ENCODE assay signal across 8 cellular contexts in the genomic region with DNA sequence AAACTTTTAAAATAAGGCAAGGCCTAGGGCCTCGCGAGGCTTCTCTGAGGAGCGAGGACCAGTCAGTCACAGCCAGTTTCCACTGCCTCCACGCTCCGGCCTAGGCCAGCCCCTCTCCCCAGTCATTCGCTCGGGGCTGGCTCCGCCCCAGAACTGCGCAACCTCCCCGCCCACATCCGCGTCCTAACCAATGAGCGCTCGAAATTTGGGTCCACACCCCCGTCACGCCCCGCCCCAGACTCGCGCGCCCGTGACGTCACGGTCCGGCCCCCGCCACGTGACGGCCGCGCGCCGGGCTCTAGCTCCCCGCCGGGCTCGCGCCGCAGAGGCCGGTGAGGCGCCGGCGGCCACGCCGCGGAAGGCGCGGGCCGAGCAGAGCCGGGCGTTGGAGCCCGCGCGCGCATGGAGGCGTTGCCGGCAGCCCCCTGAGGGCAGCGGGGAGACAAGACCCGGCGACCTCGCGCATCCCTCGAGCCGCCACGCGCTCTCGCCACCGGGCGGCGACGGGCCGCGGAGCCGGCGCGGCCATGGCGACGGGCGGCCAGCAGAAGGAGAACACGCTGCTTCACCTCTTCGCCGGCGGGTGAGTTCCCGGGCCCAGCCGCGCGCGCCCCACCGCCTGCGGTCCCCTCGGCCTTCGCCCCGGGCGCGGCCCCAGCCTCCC. TPM values are rescaled to one million over a fixed set of nuclear protein-coding genes. Genes with fewer than 3 reads are reported as not detected.
DNase-seq lines count a peak whose midpoint lies in the region; ATAC-seq and TF ChIP-seq lines count a peak whose summit lies in the region.

A gene with protein sequence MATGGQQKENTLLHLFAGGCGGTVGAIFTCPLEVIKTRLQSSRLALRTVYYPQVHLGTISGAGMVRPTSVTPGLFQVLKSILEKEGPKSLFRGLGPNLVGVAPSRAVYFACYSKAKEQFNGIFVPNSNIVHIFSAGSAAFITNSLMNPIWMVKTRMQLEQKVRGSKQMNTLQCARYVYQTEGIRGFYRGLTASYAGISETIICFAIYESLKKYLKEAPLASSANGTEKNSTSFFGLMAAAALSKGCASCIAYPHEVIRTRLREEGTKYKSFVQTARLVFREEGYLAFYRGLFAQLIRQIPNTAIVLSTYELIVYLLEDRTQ (plus strand): TSS at position 301 of the 664 bp plus-strand sequence. CDS start 227 bp downstream, at position 528.

- peak within 1 kb of the TSS; percentile 79 for H3K4me3 ChIP-seq in GM12865 (ENCODE audit: low read depth, low read length)
- peak within 1 kb of the TSS; percentile 79 for H3K4me3 ChIP-seq in SU-DHL-6 (ENCODE audit: insufficient read depth, low read length, poor library complexity, severe bottlenecking)
- H3K4me3 ChIP-seq in cardiac muscle cell = peak within 1 kb of the TSS; percentile 71
- H3K4me3 ChIP-seq in parathyroid adenoma (ENCODE audit: low read depth, low read length) = peak within 1 kb of the TSS; percentile 68
- peak within 1 kb of the TSS; percentile 68 to 89 (median 74) for H3K4me3 ChIP-seq in tibial nerve

- H3K9me3 ChIP-seq in SU-DHL-6 (ENCODE audit: insufficient read depth, low read length) (no peaks in the 10 kb centered on the region), cardiac muscle cell (ENCODE audit: low read depth) (no peaks in the 10 kb centered on the region), parathyroid adenoma (ENCODE audit: control insufficient read depth, low read length) (no peaks in the 10 kb centered on the region), tibial nerve (no peaks in the 10 kb centered on the region)

- no peak for TF ChIP-seq CTCF in GM12865 (IDR thresholded peaks at IDR 0.05; ENCODE audit: insufficient read depth, low read depth, low read length, missing control alignments)
- no peak for TF ChIP-seq CTCF in SU-DHL-6 (IDR thresholded peaks at IDR 0.05; ENCODE audit: insufficient read depth, low read length, poor library complexity, severe bottlenecking)
- no peak for TF ChIP-seq CTCF in cardiac muscle cell (IDR thresholded peaks at IDR 0.05; ENCODE audit: low read depth, low read length)
- TF ChIP-seq CTCF in parathyroid adenoma (IDR thresholded peaks at IDR 0.05) = no peak
- peak in 2 of 5 experiments; percentile 61 to 68 for TF ChIP-seq CTCF in tibial nerve (IDR thresholded peaks at IDR 0.05)

- H3K27ac ChIP-seq in SU-DHL-6 (ENCODE audit: low read depth, low read length) (peak within 1 kb of the TSS; percentile 66), cardiac muscle cell (peak within 1 kb of the TSS; percentile 92), parathyroid adenoma (peak within 1 kb of the TSS; percentile 67), tibial nerve (peak within 1 kb of the TSS; percentile 90 to 94 (median 92))

- H3K4me1 ChIP-seq in cardiac muscle cell (ENCODE audit: low read depth) (peaks cover 17% of the 10 kb centered on the region), parathyroid adenoma (no peaks in the 10 kb centered on the region), tibial nerve (peaks cover 0 to 29% (median 10%) of the 10 kb centered on the region in 4 donors)

- H3K4me2 ChIP-seq in SU-DHL-6 (ENCODE audit: low read depth, low read length, poor library complexity, severe bottlenecking) = peak within 1 kb of the TSS; percentile 73
- peak within 1 kb of the TSS; percentile 56 for H3K4me2 ChIP-seq in parathyroid adenoma (ENCODE audit: low read length)

- H3K27me3 ChIP-seq in SU-DHL-6 (ENCODE audit: low read length) = no peaks in the 10 kb centered on the region
- H3K27me3 ChIP-seq in cardiac muscle cell = no peaks in the 10 kb centered on the region
- H3K27me3 ChIP-seq in parathyroid adenoma (ENCODE audit: control insufficient read depth, insufficient read depth, low read length) = no peaks in the 10 kb centered on the region
- H3K27me3 ChIP-seq in tibial nerve = no peaks in the 10 kb centered on the region

- no peaks in the 10 kb centered on the region for H3K36me3 ChIP-seq in SU-DHL-6 (ENCODE audit: low read length)
- H3K36me3 ChIP-seq in cardiac muscle cell = no peaks in the 10 kb centered on the region
- H3K36me3 ChIP-seq in parathyroid adenoma (ENCODE audit: control insufficient read depth, insufficient read depth, low read length) = no peaks in the 10 kb centered on the region
- H3K36me3 ChIP-seq in tibial nerve = no peaks in the 10 kb centered on the region

- no peaks in the 10 kb centered on the region for H3K9me2 ChIP-seq in SU-DHL-6 (replicated peaks; ENCODE audit: insufficient read depth, low read length)

- H4K20me1 ChIP-seq in SU-DHL-6 (ENCODE audit: low read depth, low read length) = no peaks in the 10 kb centered on the region

- peak; percentile 91 for ATAC-seq in HG02759 (IDR thresholded peaks at IDR 0.05; ENCODE audit: unreplicated experiment)

- H3K79me2 ChIP-seq in SU-DHL-6 (ENCODE audit: insufficient read depth, low read length) = peaks cover 47% of the 10 kb centered on the region
- peaks cover 8% of the 10 kb centered on the region for H3K79me2 ChIP-seq in parathyroid adenoma

- no peaks in the 10 kb centered on the region; the same call in 1 of the 2 replicates for H3F3A ChIP-seq in SU-DHL-6 (ENCODE audit: insufficient read depth)

- H2AFZ ChIP-seq in SU-DHL-6 (ENCODE audit: low read depth, low read length, severe bottlenecking) = peak within 1 kb of the TSS; percentile 67
- peak within 1 kb of the TSS; percentile 70 for H2AFZ ChIP-seq in parathyroid adenoma

- DNase-seq in GM12865 (ENCODE audit: low read depth) (peak; percentile 98), NCI-H128 (lab: John Stamatoyannopoulos, UW; ENCODE audit: unreplicated experiment) (peak; percentile 96), cardiac muscle cell (ENCODE audit: low read depth in 1 of 2, low spot score in 1 of 2) (peak; percentile 97 to 99), tibial nerve (ENCODE audit: low spot score in 2 of 2) (peak; percentile 98)
- DNase-seq in activated naive CD8-positive, alpha-beta T cell treated with anti-CD3 and anti-CD28 coated beads, Interleukin-2, amount 50 U/mL, for 16 hours (ENCODE audit: low read depth, low spot score) = peak; percentile 91

- peak; percentile 94 to 96 for TF ChIP-seq EP300 in tibial nerve (IDR thresholded peaks at IDR 0.05)

- WGBS in tibial nerve, 2 donors = 2% methylated on average over 18 to 28 of the region's 92 CpGs

- TF ChIP-seq POLR2A in tibial nerve (IDR thresholded peaks at IDR 0.05) = peak; percentile 96 to 100

- peak within 1 kb of the TSS; percentile 79 for H3K9ac ChIP-seq in SU-DHL-6 (ENCODE audit: low read length)
- H3K9ac ChIP-seq in parathyroid adenoma = no peak within 1 kb of the TSS

RNA-seq across cellular contexts. Expression of the gene that starts here (rescaled TPM):
- total RNA-seq in cardiac muscle cell (12.3 and 12.5 TPM in 2 replicates), tibial nerve (10 to 100 TPM in 1 of 4 donors, 1 to 10 TPM in 3; 5.4 to 10.2 (median 6.8) TPM)
- polyA plus RNA-seq in cardiac muscle cell = 10.4 and 12.2 TPM in 2 replicates

Comparison
In these comparisons a context has a peak if more than half of its experiments do, and no peak if none do; other contexts are left out.
1. Peak in every context shown above with its lines: DNase-seq, ATAC-seq, H3K4me3 ChIP-seq and H3K27ac ChIP-seq.